Comparison of ENCODE assay signal across 23 cellular contexts in genomic region chr10:29966269-29966668, GRCh38.
DNase-seq lines count a peak whose midpoint lies in the region; ATAC-seq and TF ChIP-seq lines count a peak whose summit lies in the region.
"Had no signal": no experiment of that assay in that cellular context is flagged by ENCODE, and none has a peak within 500 bp of the region (broad histone marks: within the 10 kb centered on the region; RNA-seq: fewer than 3 reads in every experiment).

No MANE protein-coding gene starts in this region.

- H3K36me3 Mint-ChIP-seq in WTC11, result no peaks in the 10 kb centered on the region
- H3K36me3 Mint-ChIP-seq: T-cell had no signal

- no peak overlapping the region for H3K27ac Mint-ChIP-seq in WTC11
- H3K27ac Mint-ChIP-seq: B cell, T-cell had no signal

- H3K36me3 ChIP-seq in DND-41 (ENCODE audit: insufficient read depth, low read length), result no peaks in the 10 kb centered on the region
- H3K36me3 ChIP-seq: SJSA1 had no signal

- peak; percentile 50; the same call in 1 of the 3 replicates for ATAC-seq in DND-41 (ENCODE audit: insufficient read depth, low read depth)
- ATAC-seq in WTC11, result peak; percentile 55
- ATAC-seq in foreskin keratinocyte, result no peak
- no peak for ATAC-seq in omental fat pad (ENCODE audit: low FRiP score)
- ATAC-seq in right cardiac atrium, result no peak
- ATAC-seq: A549, HCT116, HepG2, T-cell had no signal

- no peaks in the 10 kb centered on the region for H3K79me2 ChIP-seq in DND-41 (ENCODE audit: insufficient read depth, low read length)

- H3K9me3 ChIP-seq in DND-41 (ENCODE audit: insufficient read depth, low read length, severe bottlenecking) (no peaks in the 10 kb centered on the region), right cardiac atrium (ENCODE audit: control insufficient read depth, low read length) (no peaks in the 10 kb centered on the region)
- H3K9me3 ChIP-seq: A549, SJSA1 had no signal

- H3K9me3 Mint-ChIP-seq in WTC11, result no peaks in the 10 kb centered on the region
- H3K9me3 Mint-ChIP-seq: T-cell had no signal

- POLR2A ChIA-PET in WTC11 (lab: Charles Lee), result interaction anchor here (1.0 kb wide), 1 partner anchor 18 kb away, joined by 3 read pairs; no protein-coding TSS in a partner anchor

- no peak overlapping the region for H3K4me2 ChIP-seq in DND-41 (ENCODE audit: insufficient read depth, low read length)
- H3K4me2 ChIP-seq: A549 had no signal

- no peaks in the 10 kb centered on the region for H3K27me3 ChIP-seq in DND-41 (ENCODE audit: insufficient read depth, low read length, poor library complexity)
- H3K27me3 ChIP-seq in foreskin keratinocyte, result no peaks in the 10 kb centered on the region
- H3K27me3 ChIP-seq in right cardiac atrium (ENCODE audit: control insufficient read depth, insufficient read depth), result no peaks in the 10 kb centered on the region
- H3K27me3 ChIP-seq: SJSA1 had no signal

- H3K4me1 Mint-ChIP-seq in WTC11, result peaks cover 2% of the 10 kb centered on the region; the same call in 1 of the 2 replicates
- H3K4me1 Mint-ChIP-seq: B cell, T-cell had no signal

- H3K4me1 ChIP-seq in DND-41 (ENCODE audit: insufficient read depth, low read length), result no peaks in the 10 kb centered on the region
- H3K4me1 ChIP-seq in foreskin keratinocyte, result no peaks in the 10 kb centered on the region
- no peaks in the 10 kb centered on the region for H3K4me1 ChIP-seq in right cardiac atrium (ENCODE audit: control insufficient read depth, insufficient read depth, low read length)
- H3K4me1 ChIP-seq: A549, SJSA1 had no signal

- DNase-seq in DND-41 (peak; percentile 9), WTC11 (ENCODE audit: low spot score) (peak; percentile 23), foreskin keratinocyte (no peak), posterior vena cava (ENCODE audit: low spot score) (peak; percentile 32), omental fat pad (ENCODE audit: low spot score) (no peak), epidermal melanocyte (ENCODE audit: insufficient read length, low spot score) (no peak), right cardiac atrium (no peak), retina (no peak)
- DNase-seq: Calu3, DMS79 treated with DMSO at 0.1 percent for 48 hours, Kasumi-1, NCI-H1105 treated with DMSO at 0.1 percent for 48 hours, NCI-H2029, NCI-H446, NCI-H526, Right ventricle myocardium superior, RPMI8226, T-cell had no signal

- TF ChIP-seq CTCF in DND-41 (IDR thresholded peaks at IDR 0.05; ENCODE audit: borderline replicate concordance, extremely low read depth, low read length, poor library complexity, severe bottlenecking) (peak; percentile 49), WTC11 (IDR thresholded peaks at IDR 0.05) (no peak), foreskin keratinocyte (conservative IDR thresholded peaks at IDR 0.05) (peak; percentile 25), omental fat pad (IDR thresholded peaks at IDR 0.05) (no peak)

- 95% methylated on average over 4 of the region's 4 CpGs for WGBS in right cardiac atrium

- CTCF ChIA-PET in WTC11 (lab: Charles Lee), result no interaction called here

- intact Hi-C loops in posterior vena cava (cut with DNase I) (no loop called here), right cardiac atrium (cut with DNase I) (no loop called here)

- H3K27ac ChIP-seq in DND-41 (ENCODE audit: low read length) (no peak overlapping the region), foreskin keratinocyte (no peak overlapping the region), right cardiac atrium (ENCODE audit: low read length) (no peak overlapping the region)
- H3K27ac ChIP-seq: A549, SJSA1 had no signal

- no peak overlapping the region for H2AFZ ChIP-seq in DND-41 (ENCODE audit: low read depth, low read length)

- no peaks in the 10 kb centered on the region for H3K27me3 Mint-ChIP-seq in WTC11 (ENCODE audit: low read depth)
- H3K27me3 Mint-ChIP-seq: B cell had no signal

- no peak overlapping the region for H3K4me3 ChIP-seq in DND-41 (ENCODE audit: low read depth in 1 of 2, low read length in 2 of 2)
- H3K4me3 ChIP-seq in right cardiac atrium (ENCODE audit: low read length), result no peak overlapping the region
- H3K4me3 ChIP-seq: A549, SJSA1 had no signal

- H3K9ac ChIP-seq in DND-41 (ENCODE audit: low read depth, low read length), result no peak overlapping the region

- H4K20me1 ChIP-seq in DND-41 (ENCODE audit: insufficient read depth, low read length), result no peaks in the 10 kb centered on the region

- no peak overlapping the region for H3K4me3 Mint-ChIP-seq in WTC11
- H3K4me3 Mint-ChIP-seq: B cell, T-cell had no signal

TF ChIP-seq in WTC11, 78 proteins besides CTCF, POLR2A, EP300 and RAD21:
- TF ChIP-seq ESRRA (CRISPR knock-in tag; IDR thresholded peaks at IDR 0.05; ENCODE audit: borderline replicate concordance) (no peak), FOXK1 (CRISPR knock-in tag; IDR thresholded peaks at IDR 0.05) (no peak), IRF2 (CRISPR knock-in tag; IDR thresholded peaks at IDR 0.05; ENCODE audit: borderline replicate concordance, low read depth) (no peak), ZNF317 (CRISPR knock-in tag; IDR thresholded peaks at IDR 0.05; ENCODE audit: borderline replicate concordance, low read depth) (no peak), JAZF1 (CRISPR knock-in tag; IDR thresholded peaks at IDR 0.05) (no peak), PRRX2 (CRISPR knock-in tag; IDR thresholded peaks at IDR 0.05) (no peak), ZBTB43 (CRISPR knock-in tag; IDR thresholded peaks at IDR 0.05) (no peak), ZNF416 (CRISPR knock-in tag; IDR thresholded peaks at IDR 0.05) (no peak)
- TF ChIP-seq, protein P1, sequence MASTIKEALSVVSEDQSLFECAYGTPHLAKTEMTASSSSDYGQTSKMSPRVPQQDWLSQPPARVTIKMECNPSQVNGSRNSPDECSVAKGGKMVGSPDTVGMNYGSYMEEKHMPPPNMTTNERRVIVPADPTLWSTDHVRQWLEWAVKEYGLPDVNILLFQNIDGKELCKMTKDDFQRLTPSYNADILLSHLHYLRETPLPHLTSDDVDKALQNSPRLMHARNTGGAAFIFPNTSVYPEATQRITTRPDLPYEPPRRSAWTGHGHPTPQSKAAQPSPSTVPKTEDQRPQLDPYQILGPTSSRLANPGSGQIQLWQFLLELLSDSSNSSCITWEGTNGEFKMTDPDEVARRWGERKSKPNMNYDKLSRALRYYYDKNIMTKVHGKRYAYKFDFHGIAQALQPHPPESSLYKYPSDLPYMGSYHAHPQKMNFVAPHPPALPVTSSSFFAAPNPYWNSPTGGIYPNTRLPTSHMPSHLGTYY (CRISPR knock-in tag; IDR thresholded peaks at IDR 0.05), result no peak
- TF ChIP-seq, protein P2, sequence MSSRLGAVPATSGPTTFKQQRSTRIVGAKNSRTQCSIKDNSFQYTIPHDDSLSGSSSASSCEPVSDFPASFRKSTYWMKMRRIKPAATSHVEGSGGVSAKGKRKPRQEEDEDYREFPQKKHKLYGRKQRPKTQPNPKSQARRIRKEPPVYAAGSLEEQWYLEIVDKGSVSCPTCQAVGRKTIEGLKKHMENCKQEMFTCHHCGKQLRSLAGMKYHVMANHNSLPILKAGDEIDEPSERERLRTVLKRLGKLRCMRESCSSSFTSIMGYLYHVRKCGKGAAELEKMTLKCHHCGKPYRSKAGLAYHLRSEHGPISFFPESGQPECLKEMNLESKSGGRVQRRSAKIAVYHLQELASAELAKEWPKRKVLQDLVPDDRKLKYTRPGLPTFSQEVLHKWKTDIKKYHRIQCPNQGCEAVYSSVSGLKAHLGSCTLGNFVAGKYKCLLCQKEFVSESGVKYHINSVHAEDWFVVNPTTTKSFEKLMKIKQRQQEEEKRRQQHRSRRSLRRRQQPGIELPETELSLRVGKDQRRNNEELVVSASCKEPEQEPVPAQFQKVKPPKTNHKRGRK (CRISPR knock-in tag; IDR thresholded peaks at IDR 0.05; ENCODE audit: borderline replicate concordance), result no peak

Comparison
In these comparisons a context has a peak if more than half of its experiments do, and no peak if none do; other contexts are left out.
1. ATAC-seq: peak in DND-41 (single experiment) and WTC11 (single experiment); none in foreskin keratinocyte (single experiment), omental fat pad (single experiment) and right cardiac atrium (0 of 2).
2. DNase-seq: peak in DND-41 (single experiment), WTC11 (single experiment) and posterior vena cava (single experiment); none in foreskin keratinocyte (0 of 2), omental fat pad (single experiment), epidermal melanocyte (single experiment), right cardiac atrium (0 of 3) and retina (single experiment).
3. CTCF ChIP-seq: peak in DND-41 (single experiment) and foreskin keratinocyte (single experiment); none in WTC11 (single experiment) and omental fat pad (0 of 3).